26 cellular contexts compared by ENCODE assay signal in genomic region chr6:22253955-22254655, GRCh38. TPM values are rescaled to one million over a fixed set of nuclear protein-coding genes. Genes with fewer than 3 reads are reported as not detected.
DNase-seq lines count a peak whose midpoint lies in the region; ATAC-seq, FAIRE-seq and TF ChIP-seq lines count a peak whose summit lies in the region.
"Had no signal": no experiment of that assay in that cellular context is flagged by ENCODE, and none has a peak within 500 bp of the region (broad histone marks: within the 10 kb centered on the region; RNA-seq: fewer than 3 reads in every experiment).

No MANE protein-coding gene starts in this region.

- no peak overlapping the region for H2BK120ac ChIP-seq in IMR-90 (ENCODE audit: low read depth, low read length)

- DNase-seq in D721Med (ENCODE audit: insufficient read length, low spot score) (no peak), IMR-90 (no peak), K562 (ENCODE audit: extremely low read depth in 1 of 4, low spot score in 3 of 4) (no peak), neural progenitor cell (ENCODE audit: low spot score) (peak; percentile 84), RPMI8226 (no peak), activated T-cell treated with anti-CD3 and anti-CD28 coated beads for 4 hours (no peak), DMS53 treated with DMSO at 0.1 percent for 48 hours (lab: John Stamatoyannopoulos, UW; ENCODE audit: unreplicated experiment) (no peak)
- DNase-seq: C1 segment of cervical spinal cord; CD8-positive, alpha-beta memory T cell; GDM1; Kasumi-1; MM.1S; NCI-H1092 treated with DMSO at 0.1 percent for 48 hours; NCI-H146; NCI-H2029 treated with DMSO at 0.1 percent for 48 hours; NCI-H2171; NCI-H526 treated with DMSO at 0.1 percent for 48 hours; SHP77 treated with DMSO at 0.1 percent for 48 hours; T-helper 1 cell had no signal

- H3K79me2 ChIP-seq in K562 (ENCODE audit: control insufficient read depth, insufficient read depth, low read length) (no peaks in the 10 kb centered on the region), neural progenitor cell (ENCODE audit: low read depth) (no peaks in the 10 kb centered on the region)

- no peak overlapping the region for H3K4me3 ChIP-seq in IMR-90 (ENCODE audit: insufficient read depth, low read depth, low read length)
- H3K4me3 ChIP-seq in K562 = no peak overlapping the region
- no peak overlapping the region for H3K4me3 ChIP-seq in neural progenitor cell

- TF ChIP-seq EP300 in K562 (IDR thresholded peaks at IDR 0.05; ENCODE audit: low read length) = no peak

- no peaks in the 10 kb centered on the region for H3K79me1 ChIP-seq in IMR-90 (ENCODE audit: low read depth in 1 of 2, low read length in 2 of 2)

- no peak overlapping the region for H4K5ac ChIP-seq in IMR-90 (ENCODE audit: low read depth, low read length)

- no peak overlapping the region for H2AFZ ChIP-seq in IMR-90 (replicated peaks; ENCODE audit: low read length, poor library complexity)
- no peak overlapping the region for H2AFZ ChIP-seq in K562 (ENCODE audit: low read depth, low read length)
- H2AFZ ChIP-seq in neural progenitor cell (replicated peaks) = no peak overlapping the region

- H2AK5ac ChIP-seq in IMR-90 (ENCODE audit: low read depth, low read length) = no peak overlapping the region

- no CpG with 5 or more reads among the region's 1 CpG for WGBS in IMR-90 (ENCODE audit: extremely low coverage in 2 of 2, insufficient read length in 1 of 2), 2 experiments
- WGBS in K562 (ENCODE audit: insufficient coverage, low coverage, missing lambda C conversion rate) = 0% methylated on average over 1 of the region's 1 CpG

- H3F3A ChIP-seq in neural progenitor cell (ENCODE audit: low read depth) = peaks cover 50% of the 10 kb centered on the region

- H3K4me2 ChIP-seq in IMR-90 (ENCODE audit: low read depth, low read length) (no peak overlapping the region), K562 (ENCODE audit: insufficient read depth, low read length) (no peak overlapping the region), neural progenitor cell (peak overlapping the region; percentile 64)

- POLR2A ChIA-PET in IMR-90 (lab: Charles Lee; ENCODE audit: unreplicated experiment) = no interaction called here
- POLR2A ChIA-PET in K562 (lab: Yijun Ruan, JAX) = no interaction called here

- FAIRE-seq in D721Med (lab: Jason Lieb, UNC) = peak; percentile 51
- no peak for FAIRE-seq in K562 (lab: Jason Lieb, UNC)

- in situ Hi-C loops in IMR-90 (cut with MboI; ENCODE audit: low sequenced_read_pairs) = no loop called here
- in situ Hi-C loops in K562 (cut with MboI) = no loop called here

- TF ChIP-seq CTCF in D721Med (IDR thresholded peaks at IDR 0.05; ENCODE audit: insufficient read depth, missing control alignments) (no peak), IMR-90 (conservative IDR thresholded peaks at IDR 0.05; ENCODE audit: low read depth, low read length) (no peak), K562 (IDR thresholded peaks at IDR 0.05 in 2 of 3, conservative IDR thresholded peaks at IDR 0.05 in 1 of 3; ENCODE audit: insufficient read depth in 2 of 3, low read depth in 1 of 3, low read length in 3 of 3) (no peak), neural progenitor cell (IDR thresholded peaks at IDR 0.05) (no peak)

- no peak overlapping the region for H2BK5ac ChIP-seq in IMR-90 (ENCODE audit: low read depth, low read length, poor library complexity, severe bottlenecking)

- no peaks in the 10 kb centered on the region for H3K27me3 ChIP-seq in IMR-90 (ENCODE audit: control insufficient read depth, insufficient read depth, low read length)
- no peaks in the 10 kb centered on the region for H3K27me3 ChIP-seq in K562 (ENCODE audit: control insufficient read depth in 2 of 2, insufficient read depth in 2 of 2, low read length in 2 of 2)
- H3K27me3 ChIP-seq in neural progenitor cell = no peaks in the 10 kb centered on the region

- no peak overlapping the region for H4K8ac ChIP-seq in IMR-90 (ENCODE audit: low read depth in 2 of 2, low read length in 2 of 2)

- TF ChIP-seq POLR2A in IMR-90 (IDR thresholded peaks at IDR 0.05; ENCODE audit: low read depth, low read length) (no peak), K562 (conservative IDR thresholded peaks at IDR 0.05) (no peak)

- H2BK15ac ChIP-seq in IMR-90 (ENCODE audit: low read depth, low read length) = peak overlapping the region; percentile 41; the same call in 1 of the 3 replicates

- no peak overlapping the region for H2AK9ac ChIP-seq in IMR-90 (replicated peaks; ENCODE audit: low read depth, low read length, poor library complexity)

- H3K4me1 Mint-ChIP-seq in neural progenitor cell = peaks cover 53% of the 10 kb centered on the region
- H3K4me1 Mint-ChIP-seq: CD8-positive, alpha-beta memory T cell; IgD-negative memory B cell had no signal

- H3K23ac ChIP-seq in IMR-90 (ENCODE audit: low read depth, low read length) = no peak overlapping the region

- dilution Hi-C loops in IMR-90 (cut with HindIII; ENCODE audit: low sequenced_read_pairs, unreplicated experiment) = no loop called here

- ATAC-seq in IMR-90 (ENCODE audit: low read depth) (no peak), K562 (no peak), GM18909 (IDR thresholded peaks at IDR 0.05; ENCODE audit: poor library complexity, unreplicated experiment) (no peak)

- H3K4ac ChIP-seq in IMR-90 (ENCODE audit: low read depth, low read length) = no peak overlapping the region

- H3K56ac ChIP-seq in IMR-90 (ENCODE audit: extremely low read depth, insufficient read depth, low read length) = no peak overlapping the region

- H3K27ac ChIP-seq in IMR-90 (ENCODE audit: insufficient read depth, low read length) (no peak overlapping the region), K562 (ENCODE audit: extremely low read depth, low read depth, low read length) (no peak overlapping the region), neural progenitor cell (peak overlapping the region; percentile 90)
- H3K27ac ChIP-seq: HL-60 had no signal

- H3K36me3 Mint-ChIP-seq in neural progenitor cell = peaks cover 17% of the 10 kb centered on the region
- H3K36me3 Mint-ChIP-seq: CD8-positive, alpha-beta memory T cell; IgD-negative memory B cell had no signal

- H4K20me1 ChIP-seq in IMR-90 (ENCODE audit: insufficient read depth, low read length) = no peaks in the 10 kb centered on the region
- no peaks in the 10 kb centered on the region for H4K20me1 ChIP-seq in K562 (replicated peaks; ENCODE audit: control insufficient read depth, insufficient read depth, low read length)
- no peaks in the 10 kb centered on the region for H4K20me1 ChIP-seq in neural progenitor cell (ENCODE audit: low read depth)

- H4K91ac ChIP-seq in IMR-90 (ENCODE audit: insufficient read depth, low read depth, low read length) = peak overlapping the region; percentile 23; the same call in 1 of the 2 replicates

- H3K9me1 ChIP-seq in IMR-90 (ENCODE audit: insufficient read depth, low read length) = no peaks in the 10 kb centered on the region; the same call in 1 of the 2 replicates
- H3K9me1 ChIP-seq in K562 (ENCODE audit: control insufficient read depth, insufficient read depth, low read length) = no peaks in the 10 kb centered on the region

- CTCF ChIA-PET in IMR-90 (lab: Yijun Ruan, JAX) (interaction anchor here (1.5 kb wide), 1 partner anchor 15 kb away, joined by 3 read pairs; no protein-coding TSS in a partner anchor), K562 (lab: Yijun Ruan, JAX; ENCODE audit: low intra/inter-chr PET ratio) (no interaction called here)

- H3K27ac Mint-ChIP-seq in neural progenitor cell = peak overlapping the region; percentile 65
- H3K27ac Mint-ChIP-seq: CD8-positive, alpha-beta memory T cell; IgD-negative memory B cell had no signal

- peaks cover 22% of the 10 kb centered on the region for H3K9me3 Mint-ChIP-seq in neural progenitor cell

- H3K4me3 Mint-ChIP-seq in neural progenitor cell = no peak overlapping the region
- H3K4me3 Mint-ChIP-seq: CD8-positive, alpha-beta memory T cell; IgD-negative memory B cell had no signal

- H3K18ac ChIP-seq in IMR-90 (ENCODE audit: low read depth, low read length) = no peak overlapping the region

- peaks cover 4% of the 10 kb centered on the region for H3K27me3 Mint-ChIP-seq in neural progenitor cell (ENCODE audit: insufficient read depth, low read depth)
- H3K27me3 Mint-ChIP-seq: CD8-positive, alpha-beta memory T cell; IgD-negative memory B cell had no signal

- no peak overlapping the region for H3K14ac ChIP-seq in IMR-90 (replicated peaks; ENCODE audit: low read depth, low read length)

- no TSS peak for BruUV-seq in IMR-90 (replicated peaks; lab: Mats Ljungman, UMichigan)
- BruUV-seq in K562 (replicated peaks; lab: Mats Ljungman, UMichigan) = no TSS peak

- H3K9ac ChIP-seq in IMR-90 (ENCODE audit: low read depth, low read length) = no peak overlapping the region
- no peak overlapping the region for H3K9ac ChIP-seq in K562 (ENCODE audit: insufficient read depth in 1 of 2, low read depth in 2 of 2, low read length in 2 of 2)
- no peak overlapping the region for H3K9ac ChIP-seq in neural progenitor cell

- H3K9me3 ChIP-seq in IMR-90 (ENCODE audit: control insufficient read depth, insufficient read depth, low read length) (peaks cover 3% of the 10 kb centered on the region), K562 (replicated peaks; ENCODE audit: control insufficient read depth, insufficient read depth, low read depth, low read length) (no peaks in the 10 kb centered on the region), neural progenitor cell (ENCODE audit: low read depth) (peaks cover 10% of the 10 kb centered on the region)

- TF ChIP-seq RAD21 in IMR-90 (IDR thresholded peaks at IDR 0.05; ENCODE audit: low read length) (no peak), K562 (CRISPR knock-in tag; conservative IDR thresholded peaks at IDR 0.05 in 1 of 2, IDR thresholded peaks at IDR 0.05 in 1 of 2) (no peak)

- intact Hi-C loops in IMR-90 (cut with micrococcal nuclease) (no loop called here), K562 (cut with micrococcal nuclease) (no loop called here)

- H3K36me3 ChIP-seq in IMR-90 (ENCODE audit: control insufficient read depth, insufficient read depth, low read length) (no peaks in the 10 kb centered on the region), K562 (ENCODE audit: control insufficient read depth, insufficient read depth, low read length) (no peaks in the 10 kb centered on the region), neural progenitor cell (peaks cover 12% of the 10 kb centered on the region)

- peaks cover 9% of the 10 kb centered on the region for H3K4me1 ChIP-seq in IMR-90 (ENCODE audit: control insufficient read depth, insufficient read depth, low read length)
- no peaks in the 10 kb centered on the region for H3K4me1 ChIP-seq in K562 (replicated peaks in 1 of 2; ENCODE audit: control insufficient read depth in 2 of 2, insufficient read depth in 2 of 2, low read length in 2 of 2)
- peaks cover 55% of the 10 kb centered on the region for H3K4me1 ChIP-seq in neural progenitor cell

- H2BK20ac ChIP-seq in IMR-90 (ENCODE audit: low read depth, low read length) = no peak overlapping the region

RNA-seq across cellular contexts. Expression of gene PRL, which starts 42.7 kb away (rescaled TPM):
- total RNA-seq in IMR-90 (2012; rRNA removed) = not detected in 2 replicates
- polyA plus RNA-seq in IMR-90 (2012; rRNA removed) = not detected in 2 replicates
- not detected in 2 replicates for polyA plus RNA-seq in IMR-90 (2012; cell fraction: cytosol; rRNA removed)
- not detected in 2 replicates for polyA plus RNA-seq in IMR-90 (2012; cell fraction: nucleus; rRNA removed; ENCODE audit: low replicate concordance)
- not detected in 2 replicates for total RNA-seq in K562 (2011; cell fraction: chromatin; rRNA removed; ENCODE audit: low replicate concordance)
- not detected in 2 replicates for total RNA-seq in K562 (2011; cell fraction: nucleolus; rRNA removed)
- not detected in 2 replicates for total RNA-seq in K562 (2011; cell fraction: nucleoplasm; rRNA removed)
- total RNA-seq in K562 (2014; rRNA removed) = not detected in 2 replicates
- total RNA-seq in K562 (2014; rRNA removed; fragmentation: Illumina TruSeq; extraction: Trizol) = not detected in 2 replicates
- not detected in 2 replicates for total RNA-seq in K562 (2015; rRNA removed; fragmentation: Illumina TruSeq; extraction: Trizol)
- not detected in 2 replicates for total RNA-seq in K562 (2021)
- not detected in 2 replicates for polyA plus RNA-seq in K562 (2011; rRNA removed)
- polyA plus RNA-seq in K562 (2011; cell fraction: cytosol; rRNA removed) = not detected in 2 replicates
- polyA plus RNA-seq in K562 (2011; cell fraction: nucleus; rRNA removed) = not detected in 2 replicates
- polyA plus RNA-seq in K562 (2012) = not detected in 2 replicates
- not detected in 2 replicates for polyA plus RNA-seq in K562 (2014; fragmentation: Illumina TruSeq; extraction: Trizol)
- polyA plus RNA-seq in K562 (2014; fragmentation: Nextera tagmentation; extraction: Ambion mirVana) = not detected
- polyA plus RNA-seq in K562 (2014; rRNA removed) = not detected in 2 replicates
- polyA minus RNA-seq in K562 (2011; rRNA and poly(A)+ RNA removed) = not detected in 2 replicates
- polyA minus RNA-seq in K562 (2011; cell fraction: cytosol; rRNA and poly(A)+ RNA removed) = not detected in 2 replicates
- polyA minus RNA-seq in K562 (2011; cell fraction: nucleus; rRNA and poly(A)+ RNA removed) = not detected in 2 replicates
- not detected in 2 replicates for total RNA-seq in neural progenitor cell (ENCODE audit: low replicate concordance)
- total RNA-seq: CD8-positive, alpha-beta memory T cell; Daoy; H4; HT1080; OCI-LY7 had no signal
- polyA plus RNA-seq: IgD-negative memory B cell had no signal
